19 cellular contexts compared by ENCODE assay signal in genomic region chr10:129929343-129930297, GRCh38. TPM values are rescaled to one million over a fixed set of nuclear protein-coding genes. Genes with fewer than 3 reads are reported as not detected.
DNase-seq lines count a peak whose midpoint lies in the region; ATAC-seq, FAIRE-seq and TF ChIP-seq lines count a peak whose summit lies in the region.
"Had no signal": no experiment of that assay in that cellular context is flagged by ENCODE, and none has a peak within 500 bp of the region (broad histone marks: within the 10 kb centered on the region; RNA-seq: fewer than 3 reads in every experiment).

No MANE protein-coding gene starts in this region.

- no peak for TF ChIP-seq EP300 in H1 (IDR thresholded peaks at IDR 0.05; ENCODE audit: borderline replicate concordance in 1 of 2, low read depth in 2 of 2, low read length in 2 of 2)

- H2AFZ ChIP-seq in HCT116 (ENCODE audit: low read depth, low read length, poor library complexity, severe bottlenecking) (no peak overlapping the region), H1 (ENCODE audit: low read length) (no peak overlapping the region)

- no peak overlapping the region for H4K8ac ChIP-seq in H1 (ENCODE audit: extremely low read depth, insufficient read depth, low read length)

- H2BK5ac ChIP-seq in H1 (ENCODE audit: low read depth, low read length) = no peak overlapping the region

- RAD21 ChIA-PET in HCT116 (lab: Charles Lee; ENCODE audit: low non-redundant PET in 1 of 2, low total read pairs in 2 of 2, uncharacterized antibody in 2 of 2, unreplicated experiment in 2 of 2) = no interaction called here

- no peak for TF ChIP-seq RAD21 in HCT116 (IDR thresholded peaks at IDR 0.05; ENCODE audit: low read depth)
- peak; percentile 66 to 77 for TF ChIP-seq RAD21 in H1 (IDR thresholded peaks at IDR 0.05 in 1 of 2, conservative IDR thresholded peaks at IDR 0.05 in 1 of 2; ENCODE audit: low read depth in 2 of 2, low read length in 2 of 2)

- H4K20me1 ChIP-seq in HCT116 (ENCODE audit: insufficient read depth) = no peaks in the 10 kb centered on the region
- H4K20me1 ChIP-seq in H1 (replicated peaks in 1 of 2; ENCODE audit: control insufficient read depth in 1 of 2, insufficient read depth in 2 of 2, low read length in 2 of 2) = no peaks in the 10 kb centered on the region

- no peaks in the 10 kb centered on the region for H3K79me1 ChIP-seq in H1 (ENCODE audit: low read depth, low read length)

- WGBS in H1 (ENCODE audit: extremely low coverage in 1 of 2, insufficient coverage in 1 of 2, insufficient read length in 1 of 2, insufficient replicate concordance in 2 of 2, low coverage in 1 of 2, low lambda C conversion rate in 2 of 2, missing lambda C conversion rate in 1 of 2), 2 experiments = 80% methylated on average over 12 of the region's 12 CpGs; no CpG with 5 or more reads in 1 of the 2 experiments

- no peak overlapping the region for H3K18ac ChIP-seq in H1 (ENCODE audit: extremely low read depth, low read length)

- H2BK15ac ChIP-seq in H1 (ENCODE audit: low read length) = no peak overlapping the region

- H3K4me3 ChIP-seq in GM12864 (ENCODE audit: low read depth, low read length) (no peak overlapping the region), HCT116 (replicated peaks in 1 of 2; ENCODE audit: low read depth in 1 of 2, low read length in 2 of 2) (no peak overlapping the region), H1 (ENCODE audit: extremely low read depth in 1 of 4, insufficient read depth in 2 of 4, low read depth in 3 of 4, low read length in 4 of 4) (no peak overlapping the region)
- H3K4me3 ChIP-seq: skin epidermis had no signal

- H4K91ac ChIP-seq in H1 (replicated peaks; ENCODE audit: insufficient read length, low read length) = no peak overlapping the region

- no peaks in the 10 kb centered on the region for H3K9me3 ChIP-seq in HCT116 (ENCODE audit: control insufficient read depth in 1 of 2, insufficient read depth in 1 of 2, low read depth in 1 of 2, low read length in 2 of 2)
- H3K9me3 ChIP-seq in H1 (ENCODE audit: insufficient read depth in 2 of 2, low read depth in 1 of 2, low read length in 1 of 2) = no peaks in the 10 kb centered on the region

- H3K79me2 ChIP-seq in HCT116 (ENCODE audit: insufficient read depth, low read length) (no peaks in the 10 kb centered on the region), H1 (ENCODE audit: control insufficient read depth in 1 of 2, insufficient read depth in 2 of 2, low read length in 2 of 2) (no peaks in the 10 kb centered on the region)

- no peak overlapping the region for H3K23ac ChIP-seq in H1 (ENCODE audit: insufficient read length)

- H3K27me3 ChIP-seq in HCT116 (ENCODE audit: insufficient read depth, low read length) (no peaks in the 10 kb centered on the region), H1 (replicated peaks in 1 of 4; ENCODE audit: control insufficient read depth in 3 of 4, extremely low read depth in 1 of 4, insufficient read depth in 3 of 4, low read length in 3 of 4) (no peaks in the 10 kb centered on the region)

- H2BK120ac ChIP-seq in H1 (replicated peaks; ENCODE audit: low read depth, low read length) = no peak overlapping the region

- no peaks in the 10 kb centered on the region for H3K9me3 Mint-ChIP-seq in neural crest cell
- H3K9me3 Mint-ChIP-seq: natural killer cell treated with Interleukin-12 subunit alpha and Interleukin-12 subunit beta and Interleukin-15 and Interleukin-18, amount 100 ng/mL, for 72 hours; T-cell had no signal

- H3K56ac ChIP-seq in H1 (replicated peaks; ENCODE audit: insufficient read length, low read depth, low read length) = no peak overlapping the region

- H3K9ac ChIP-seq in HCT116 (ENCODE audit: low read length) (no peak overlapping the region), H1 (replicated peaks in 1 of 4; ENCODE audit: extremely low read depth in 1 of 4, low read depth in 3 of 4, low read length in 3 of 4) (no peak overlapping the region)

- no peaks in the 10 kb centered on the region for H3K23me2 ChIP-seq in H1 (ENCODE audit: low read depth, low read length)

- H3K27me3 Mint-ChIP-seq in neural crest cell (ENCODE audit: low read depth) = no peaks in the 10 kb centered on the region

- no peaks in the 10 kb centered on the region for H3K36me3 Mint-ChIP-seq in neural crest cell (ENCODE audit: low read depth)
- H3K36me3 Mint-ChIP-seq: natural killer cell treated with Interleukin-12 subunit alpha and Interleukin-12 subunit beta and Interleukin-15 and Interleukin-18, amount 100 ng/mL, for 72 hours; T-cell had no signal

- POLR2A ChIA-PET in HCT116 (lab: Charles Lee) = no interaction called here
- POLR2A ChIA-PET in H1 (lab: Charles Lee; ENCODE audit: partially characterized antibody) = no interaction called here

- no peak overlapping the region for H3K4ac ChIP-seq in H1 (replicated peaks; ENCODE audit: insufficient read length, low read depth, low read length)

- H3K4me3 Mint-ChIP-seq in neural crest cell = no peak overlapping the region
- H3K4me3 Mint-ChIP-seq: natural killer cell treated with Interleukin-12 subunit alpha and Interleukin-12 subunit beta and Interleukin-15 and Interleukin-18, amount 100 ng/mL, for 72 hours; T-cell had no signal

- H3K14ac ChIP-seq in H1 (ENCODE audit: insufficient read length) = no peak overlapping the region

- H2BK20ac ChIP-seq in H1 (ENCODE audit: low read length) = no peak overlapping the region

- no peak overlapping the region for H2AK5ac ChIP-seq in H1 (ENCODE audit: low read depth, low read length)

- TF ChIP-seq CTCF in GM12864 (IDR thresholded peaks at IDR 0.05; ENCODE audit: low read depth, low read length, missing control alignments) (peak; percentile 11), HCT116 (IDR thresholded peaks at IDR 0.05 in 2 of 3, conservative IDR thresholded peaks at IDR 0.05 in 1 of 3; ENCODE audit: borderline replicate concordance in 1 of 3, insufficient read depth in 1 of 3, low read depth in 2 of 3, low read length in 2 of 3) (0 out of 6 replicates have a peak, but pooled peaks of 2 of the 3 experiments have one; percentile 15 to 17), H1 (IDR thresholded peaks at IDR 0.05; ENCODE audit: control extremely low read depth in 1 of 3, insufficient read depth in 1 of 3, low read depth in 1 of 3, low read length in 3 of 3) (peak; percentile 69 to 76 (median 72)), neural crest cell (conservative IDR thresholded peaks at IDR 0.05) (peak; percentile 42)

- no peak for FAIRE-seq in H1 (lab: Jason Lieb, UNC)

- no peaks in the 10 kb centered on the region for H3K4me1 Mint-ChIP-seq in neural crest cell
- H3K4me1 Mint-ChIP-seq: T-cell had no signal

- CTCF ChIA-PET in HCT116 (lab: Charles Lee) = no interaction called here
- CTCF ChIA-PET in H1 (lab: Charles Lee; ENCODE audit: partially characterized antibody) = interaction anchor here (0.7 to 1.8 kb wide), 15 partner anchors 10 to 252 kb away, joined by 3 to 6 read pairs (median 4); no protein-coding TSS in a partner anchor

- H3K9me2 ChIP-seq in HCT116 (ENCODE audit: insufficient read depth) = no peaks in the 10 kb centered on the region

- intact Hi-C loops in HCT116 (cut with micrococcal nuclease) = no loop called here

- no peak overlapping the region for H2BK12ac ChIP-seq in H1 (ENCODE audit: low read depth, low read length)

- peak; percentile 52 for ATAC-seq in HCT116
- ATAC-seq in GM18519 (IDR thresholded peaks at IDR 0.05; ENCODE audit: low FRiP score, unreplicated experiment) = no peak
- no peak for ATAC-seq in HG03097 (IDR thresholded peaks at IDR 0.05; ENCODE audit: low FRiP score, unreplicated experiment)
- no peak for ATAC-seq in HG02759 (IDR thresholded peaks at IDR 0.05; ENCODE audit: unreplicated experiment)
- ATAC-seq: natural killer cell treated with Interleukin-12 subunit alpha and Interleukin-12 subunit beta and Interleukin-15 and Interleukin-18, amount 100 ng/mL, for 72 hours; T-cell had no signal

- no peak overlapping the region for H3K4me2 ChIP-seq in HCT116 (ENCODE audit: low read length)
- H3K4me2 ChIP-seq in H1 (ENCODE audit: insufficient read depth in 1 of 2, low read depth in 2 of 2, low read length in 2 of 2) = no peak overlapping the region

- no peaks in the 10 kb centered on the region for H3K36me3 ChIP-seq in HCT116 (ENCODE audit: control insufficient read depth in 1 of 2, insufficient read depth in 2 of 2, low read length in 2 of 2)
- H3K36me3 ChIP-seq in H1 (ENCODE audit: control insufficient read depth in 2 of 4, insufficient read depth in 4 of 4, low read length in 3 of 4) = no peaks in the 10 kb centered on the region

- no peak overlapping the region for H3K27ac Mint-ChIP-seq in neural crest cell (ENCODE audit: unreplicated experiment)
- H3K27ac Mint-ChIP-seq: natural killer cell treated with Interleukin-12 subunit alpha and Interleukin-12 subunit beta and Interleukin-15 and Interleukin-18, amount 100 ng/mL, for 72 hours; T-cell had no signal

- no peak overlapping the region for H4K5ac ChIP-seq in H1 (ENCODE audit: insufficient read length, low read depth, low read length)

- no TSS peak for BruUV-seq in HCT116 (replicated peaks; lab: Mats Ljungman, UMichigan)

- H3K27ac ChIP-seq in HCT116 (ENCODE audit: low read depth, low read length) = no peak overlapping the region
- H3K27ac ChIP-seq in H1 (ENCODE audit: low read depth, low read length) = no peak overlapping the region
- H3K27ac ChIP-seq: skin epidermis had no signal

- no peaks in the 10 kb centered on the region for H3K4me1 ChIP-seq in HCT116 (ENCODE audit: control insufficient read depth in 1 of 2, insufficient read depth in 2 of 2, low read length in 2 of 2)
- H3K4me1 ChIP-seq in H1 (replicated peaks in 1 of 4; ENCODE audit: control insufficient read depth in 3 of 4, insufficient read depth in 4 of 4, low read length in 3 of 4) = peaks cover 0 to 4% (median 0%) of the 10 kb centered on the region in 4 experiments; a peak in 1 of 7 replicates

- DNase-seq in GM12864 (ENCODE audit: low read depth) (no peak), HCT116 (ENCODE audit: low read depth, low spot score) (no peak), H1 (ENCODE audit: low read depth in 1 of 2, low spot score in 2 of 2) (no peak), neural crest cell (ENCODE audit: low read depth, low spot score) (no peak)
- DNase-seq: activated naive CD4-positive, alpha-beta T cell; amniotic stem cell; DMS79 treated with DMSO at 0.1 percent for 48 hours; erythroblast; midbrain; NCI-H1417; NCI-H69; stimulated activated naive CD4-positive, alpha-beta T cell; T-cell had no signal

- TF ChIP-seq POLR2A in HCT116 (IDR thresholded peaks at IDR 0.05; ENCODE audit: borderline replicate concordance, extremely low read depth, insufficient read depth, insufficient read length) (no peak), H1 (IDR thresholded peaks at IDR 0.05; ENCODE audit: control extremely low read depth in 1 of 2, low read depth in 2 of 2, low read length in 2 of 2) (no peak)

RNA-seq across cellular contexts. Expression of gene EBF3, which starts 34.5 kb away (rescaled TPM):
- 0.12 TPM for total RNA-seq in HCT116 (2021; ENCODE audit: unreplicated experiment)
- 0.05 and 0.18 TPM in 2 replicates for polyA plus RNA-seq in HCT116 (2012)
- total RNA-seq in H1 (2021; fragmentation: NEBNext Ultra II Directional; extraction: Animal tissue kit (Norgen Biotek cat#: 25700)) = 0.26 and 0.38 TPM in 2 replicates
- 0.08 and 0.20 TPM in 2 replicates for polyA plus RNA-seq in H1 (2011; rRNA removed)
- polyA plus RNA-seq in H1 (2011; cell fraction: cytosol; rRNA removed) = 0.31 TPM
- polyA plus RNA-seq in H1 (2011; cell fraction: nucleus; rRNA removed) = 0.40 TPM
- polyA plus RNA-seq in H1 (2012, experiment 1 of 2) = 0.07 to 0.15 TPM (median 0.12 TPM) in 4 replicates
- 0.07 TPM for polyA plus RNA-seq in H1 (2012, experiment 2 of 2)
- 0.10 TPM for polyA plus RNA-seq in H1 (2013, experiment 1 of 2)
- polyA plus RNA-seq in H1 (2013, experiment 2 of 2) = 0.09 TPM
- polyA minus RNA-seq in H1 (2011; rRNA and poly(A)+ RNA removed) = 0.76 TPM in 1 of 2 replicates, not detected in the other
- not detected for polyA minus RNA-seq in H1 (2011; cell fraction: cytosol; rRNA and poly(A)+ RNA removed)
- polyA minus RNA-seq in H1 (2011; cell fraction: nucleus; rRNA and poly(A)+ RNA removed) = 0.30 TPM
- total RNA-seq in neural crest cell = 11.2 and 11.6 TPM in 2 replicates
- total RNA-seq: M059J; natural killer cell treated with Interleukin-12 subunit alpha and Interleukin-12 subunit beta and Interleukin-15 and Interleukin-18, amount 100 ng/mL, for 72 hours; T-cell had no signal

Comparison
In these comparisons a context has a peak if more than half of its experiments do, and no peak if none do; other contexts are left out.
1. CTCF ChIP-seq: peak in every context shown above with its lines; median percentile 72 in H1; 42 in neural crest cell; 16 in HCT116; 11 in GM12864.